Comparison of ENCODE assay signal across 9 cellular contexts in genomic region chr6:105793132-105793531, GRCh38.
DNase-seq lines count a peak whose midpoint lies in the region; ATAC-seq and TF ChIP-seq lines count a peak whose summit lies in the region.
"Had no signal": no experiment of that assay in that cellular context is flagged by ENCODE, and none has a peak within 500 bp of the region (broad histone marks: within the 10 kb centered on the region; RNA-seq: fewer than 3 reads in every experiment).

No MANE protein-coding gene starts in this region.

- H3K27ac Mint-ChIP-seq in Calu3 (ENCODE audit: unreplicated experiment): peak overlapping the region; percentile 44
- H3K27ac Mint-ChIP-seq: stimulated activated naive CD8-positive, alpha-beta T cell treated with anti-CD3 and anti-CD28 coated beads, Interleukin-15, Interleukin-2, amounts not matched to agents 100 ng/mL and 50 ng/mL, for 24 hours had no signal

- no peaks in the 10 kb centered on the region for H3K9me3 ChIP-seq in HCT116 (ENCODE audit: control insufficient read depth in 1 of 2, insufficient read depth in 1 of 2, low read depth in 1 of 2, low read length in 2 of 2)

- BruUV-seq in Calu3 (replicated peaks; lab: Mats Ljungman, UMichigan) (no TSS peak), HCT116 (replicated peaks; lab: Mats Ljungman, UMichigan) (no TSS peak)

- DNase-seq in Calu3 (peak; percentile 43), HCT116 (ENCODE audit: low read depth, low spot score) (no peak), kidney tubule cell (ENCODE audit: low spot score) (peak; percentile 55), GM19240 (ENCODE audit: insufficient read length, low spot score) (no peak)

- no peaks in the 10 kb centered on the region for H3K27me3 ChIP-seq in HCT116 (ENCODE audit: insufficient read depth, low read length)

- no peak overlapping the region for H3K4me3 ChIP-seq in HCT116 (replicated peaks in 1 of 2; ENCODE audit: low read depth in 1 of 2, low read length in 2 of 2)

- H3K27me3 Mint-ChIP-seq in Calu3 (ENCODE audit: unreplicated experiment): no peaks in the 10 kb centered on the region
- H3K27me3 Mint-ChIP-seq: stimulated activated naive CD8-positive, alpha-beta T cell treated with anti-CD3 and anti-CD28 coated beads, Interleukin-15, Interleukin-2, amounts not matched to agents 100 ng/mL and 50 ng/mL, for 24 hours had no signal

- no peaks in the 10 kb centered on the region for H4K20me1 ChIP-seq in HCT116 (ENCODE audit: insufficient read depth)

- no peak overlapping the region for H3K4me3 Mint-ChIP-seq in Calu3 (ENCODE audit: low read depth, unreplicated experiment)
- H3K4me3 Mint-ChIP-seq: stimulated activated naive CD8-positive, alpha-beta T cell treated with anti-CD3 and anti-CD28 coated beads, Interleukin-15, Interleukin-2, amounts not matched to agents 100 ng/mL and 50 ng/mL, for 24 hours had no signal

- RAD21 ChIA-PET in HCT116 (lab: Charles Lee; ENCODE audit: low non-redundant PET in 1 of 2, low total read pairs in 2 of 2, uncharacterized antibody in 2 of 2, unreplicated experiment in 2 of 2): no interaction called here

- no peaks in the 10 kb centered on the region for H3K9me3 Mint-ChIP-seq in Calu3 (ENCODE audit: low read depth, unreplicated experiment)
- H3K9me3 Mint-ChIP-seq: stimulated activated naive CD8-positive, alpha-beta T cell treated with anti-CD3 and anti-CD28 coated beads, Interleukin-15, Interleukin-2, amounts not matched to agents 100 ng/mL and 50 ng/mL, for 24 hours had no signal

- H3K4me1 ChIP-seq in HCT116 (ENCODE audit: control insufficient read depth in 1 of 2, insufficient read depth in 2 of 2, low read length in 2 of 2): peaks cover 0 to 21% of the 10 kb centered on the region in 2 experiments; a peak in 2 of 4 replicates

- H2AFZ ChIP-seq in HCT116 (ENCODE audit: low read depth, low read length, poor library complexity, severe bottlenecking): no peak overlapping the region

- peaks cover 56% of the 10 kb centered on the region for H3K4me1 Mint-ChIP-seq in Calu3 (ENCODE audit: low read depth, unreplicated experiment)

- no peaks in the 10 kb centered on the region for H3K36me3 ChIP-seq in HCT116 (ENCODE audit: control insufficient read depth in 1 of 2, insufficient read depth in 2 of 2, low read length in 2 of 2)

- H3K9me2 ChIP-seq in HCT116 (ENCODE audit: insufficient read depth): no peaks in the 10 kb centered on the region

- H3K36me3 Mint-ChIP-seq in Calu3 (ENCODE audit: insufficient read depth, unreplicated experiment): peaks cover 15% of the 10 kb centered on the region

- TF ChIP-seq RAD21 in HCT116 (IDR thresholded peaks at IDR 0.05; ENCODE audit: low read depth): peak; percentile 61

- H3K4me2 ChIP-seq in HCT116 (ENCODE audit: low read length): no peak overlapping the region

- H3K27ac ChIP-seq in HCT116 (ENCODE audit: low read depth, low read length): no peak overlapping the region

- CTCF ChIA-PET in Calu3 (lab: Charles Lee) (no interaction called here), HCT116 (lab: Charles Lee) (no interaction called here)

- no peaks in the 10 kb centered on the region for H3K79me2 ChIP-seq in HCT116 (ENCODE audit: insufficient read depth, low read length)

- H3K9ac ChIP-seq in HCT116 (ENCODE audit: low read length): no peak overlapping the region

- no peak for TF ChIP-seq CTCF in Calu3 (IDR thresholded peaks at IDR 0.05; ENCODE audit: unreplicated experiment)
- TF ChIP-seq CTCF in HCT116 (IDR thresholded peaks at IDR 0.05 in 2 of 3, conservative IDR thresholded peaks at IDR 0.05 in 1 of 3; ENCODE audit: borderline replicate concordance in 1 of 3, insufficient read depth in 1 of 3, low read depth in 2 of 3, low read length in 2 of 3): peak in 1 of 3 experiments; percentile 33; a peak in 2 of 6 replicates

- intact Hi-C loops in Calu3 (cut with micrococcal nuclease; ENCODE audit: unreplicated experiment): loop anchor here (5.0 to 10.0 kb wide), 3 partner anchors 36 to 358 kb away; no protein-coding TSS in a partner anchor
- intact Hi-C loops in HCT116 (cut with micrococcal nuclease): no loop called here

- ATAC-seq in HCT116: peak; percentile 81
- peak; percentile 66 for ATAC-seq in SK-N-SH treated with all-trans-retinoic acid at 6 μM for 48 hours
- no peak for ATAC-seq in HG03108 (IDR thresholded peaks at IDR 0.05; ENCODE audit: unreplicated experiment)
- no peak for ATAC-seq in GM18868 (IDR thresholded peaks at IDR 0.05; ENCODE audit: unreplicated experiment)
- no peak for ATAC-seq in GM21526 (IDR thresholded peaks at IDR 0.05; ENCODE audit: low FRiP score, unreplicated experiment)

- TF ChIP-seq POLR2A in HCT116 (IDR thresholded peaks at IDR 0.05; ENCODE audit: borderline replicate concordance, extremely low read depth, insufficient read depth, insufficient read length): no peak

- POLR2A ChIA-PET in HCT116 (lab: Charles Lee): no interaction called here

TF ChIP-seq in HCT116, 20 proteins besides CTCF, POLR2A, EP300 and RAD21:
- TF ChIP-seq TCF7L2 (IDR thresholded peaks at IDR 0.05; ENCODE audit: borderline replicate concordance, extremely low read depth, insufficient read depth, insufficient read length) (no peak), EGR1 (IDR thresholded peaks at IDR 0.05; ENCODE audit: low read depth) (no peak), SRF (IDR thresholded peaks at IDR 0.05; ENCODE audit: low read depth) (no peak), SIN3A (IDR thresholded peaks at IDR 0.05; ENCODE audit: low read depth) (no peak), ATF3 (IDR thresholded peaks at IDR 0.05) (no peak), EZH2phosphoT487 (IDR thresholded peaks at IDR 0.05; ENCODE audit: borderline replicate concordance) (no peak), POLR2AphosphoS5 (IDR thresholded peaks at IDR 0.05; ENCODE audit: low read depth, low read length) (no peak)

TF ChIP-seq in SK-N-SH treated with all-trans-retinoic acid at 6 μM for 48 hours, 23 proteins besides CTCF, POLR2A, EP300 and RAD21:
- TF ChIP-seq CREB5 (CRISPR knock-in tag; IDR thresholded peaks at IDR 0.05; ENCODE audit: low read depth): no peak
- TF ChIP-seq ZNF565 (CRISPR knock-in tag; conservative IDR thresholded peaks at IDR 0.05; ENCODE audit: low read depth): no peak
- no peak for TF ChIP-seq ZC3H10 (CRISPR knock-in tag; IDR thresholded peaks at IDR 0.05)
TF ChIP-seq in SK-N-SH treated with all-trans-retinoic acid at 6 μM for 48 hours: peak in this region for 0.

Comparison
In these comparisons a context has a peak if more than half of its experiments do, and no peak if none do; other contexts are left out.
1. DNase-seq: peak in Calu3 (single experiment) and kidney tubule cell (single experiment); none in HCT116 (single experiment) and GM19240 (single experiment).
2. ATAC-seq: peak in HCT116 (single experiment) and SK-N-SH treated with all-trans-retinoic acid at 6 μM for 48 hours (single experiment); none in HG03108 (single experiment), GM18868 (single experiment) and GM21526 (single experiment).